In genomic region chr16:10981697-10982216, GRCh38 we compare ENCODE assay signal across 8 cellular contexts. TPM values are rescaled to one million over a fixed set of nuclear protein-coding genes. Genes with fewer than 3 reads are reported as not detected.
DNase-seq lines count a peak whose midpoint lies in the region; ATAC-seq and TF ChIP-seq lines count a peak whose summit lies in the region.

No MANE protein-coding gene starts in this region.

- no peak overlapping the region for H3K9ac ChIP-seq in HCT116 (ENCODE audit: low read length)

- peak overlapping the region; percentile 77 to 92 for H3K27ac Mint-ChIP-seq in natural killer cell treated with Interleukin-12 subunit alpha and Interleukin-12 subunit beta and Interleukin-15 and Interleukin-18, amount 100 ng/mL, for 72 hours

- H3K27ac ChIP-seq in HCT116 (ENCODE audit: low read depth, low read length), result no peak overlapping the region

- TF ChIP-seq RAD21 in HCT116 (IDR thresholded peaks at IDR 0.05; ENCODE audit: low read depth), result peak; percentile 37

- peaks cover 52 to 55% of the 10 kb centered on the region in 2 donors for H3K4me1 Mint-ChIP-seq in natural killer cell treated with Interleukin-12 subunit alpha and Interleukin-12 subunit beta and Interleukin-15 and Interleukin-18, amount 100 ng/mL, for 72 hours (ENCODE audit: low read depth in 2 of 2)

- ATAC-seq in HCT116, result peak; percentile 98
- peak; percentile 85 to 88 for ATAC-seq in natural killer cell treated with Interleukin-12 subunit alpha and Interleukin-12 subunit beta and Interleukin-15 and Interleukin-18, amount 100 ng/mL, for 72 hours

- H3K4me3 Mint-ChIP-seq in natural killer cell treated with Interleukin-12 subunit alpha and Interleukin-12 subunit beta and Interleukin-15 and Interleukin-18, amount 100 ng/mL, for 72 hours, result peak overlapping the region; percentile 88

- H3K4me2 ChIP-seq in HCT116 (ENCODE audit: low read length), result no peak overlapping the region

- no TSS peak for BruUV-seq in HCT116 (replicated peaks; lab: Mats Ljungman, UMichigan)

- H2AFZ ChIP-seq in HCT116 (ENCODE audit: low read depth, low read length, poor library complexity, severe bottlenecking), result no peak overlapping the region

- RAD21 ChIA-PET in HCT116 (lab: Charles Lee; ENCODE audit: low non-redundant PET in 1 of 2, low total read pairs in 2 of 2, uncharacterized antibody in 2 of 2, unreplicated experiment in 2 of 2), result interaction anchor here in 1 of 2 experiments (0.7 kb wide), 1 partner anchor 370 kb away, joined by 3 read pairs; no protein-coding TSS in a partner anchor

- H3K9me2 ChIP-seq in HCT116 (ENCODE audit: insufficient read depth), result no peaks in the 10 kb centered on the region

- H3K9me3 Mint-ChIP-seq in natural killer cell treated with Interleukin-12 subunit alpha and Interleukin-12 subunit beta and Interleukin-15 and Interleukin-18, amount 100 ng/mL, for 72 hours, result no peaks in the 10 kb centered on the region

- CTCF ChIA-PET in HCT116 (lab: Charles Lee), result interaction anchor here (3.0 kb wide), 1 partner anchor 274 kb away, joined by 24 read pairs; the partner anchor contains the start of gene SOCS1

- POLR2A ChIA-PET in HCT116 (lab: Charles Lee), result no interaction called here

- H3K27me3 Mint-ChIP-seq in natural killer cell treated with Interleukin-12 subunit alpha and Interleukin-12 subunit beta and Interleukin-15 and Interleukin-18, amount 100 ng/mL, for 72 hours, result no peaks in the 10 kb centered on the region

- H3K9me3 ChIP-seq in HCT116 (ENCODE audit: control insufficient read depth in 1 of 2, insufficient read depth in 1 of 2, low read depth in 1 of 2, low read length in 2 of 2), result no peaks in the 10 kb centered on the region

- H3K4me3 ChIP-seq in HCT116 (replicated peaks in 1 of 2; ENCODE audit: low read depth in 1 of 2, low read length in 2 of 2), result no peak overlapping the region
- H3K4me3 ChIP-seq in NB4 (ENCODE audit: low read depth, low read length), result no peak overlapping the region

- peak; percentile 43 for DNase-seq in activated naive CD4-positive, alpha-beta T cell treated with Interleukin-2 at 50 U/mL for 16 hours
- no peak for DNase-seq in activated naive CD4-positive, alpha-beta T cell treated with anti-CD3 and anti-CD28 coated beads, Interleukin-2, amount 50 U/mL, for 16 hours
- DNase-seq in HCT116 (ENCODE audit: low read depth, low spot score) (peak; percentile 42), NB4 (ENCODE audit: low read depth) (peak; percentile 49), activated gamma-delta T cell (lab: John Stamatoyannopoulos, UW) (no peak), posterior vena cava (ENCODE audit: low spot score) (no peak)
- DNase-seq in activated T-cell treated with anti-CD3 and anti-CD28 coated beads, Interleukin-2, amount 50 U/mL, for 1 hour, result peak; percentile 33
- no peak for DNase-seq in natural killer cell treated with Interleukin-12 subunit alpha and Interleukin-12 subunit beta and Interleukin-15 and Interleukin-18, amount 100 ng/mL, for 72 hours (ENCODE audit: low spot score)

- peak; percentile 38 to 79 (median 72); a peak in 5 of 6 replicates for TF ChIP-seq CTCF in HCT116 (IDR thresholded peaks at IDR 0.05 in 2 of 3, conservative IDR thresholded peaks at IDR 0.05 in 1 of 3; ENCODE audit: borderline replicate concordance in 1 of 3, insufficient read depth in 1 of 3, low read depth in 2 of 3, low read length in 2 of 3)
- TF ChIP-seq CTCF in NB4 (IDR thresholded peaks at IDR 0.05; ENCODE audit: low read depth, low read length), result peak; percentile 56

- H4K20me1 ChIP-seq in HCT116 (ENCODE audit: insufficient read depth), result no peaks in the 10 kb centered on the region

- peaks cover 29% of the 10 kb centered on the region for H3K36me3 Mint-ChIP-seq in natural killer cell treated with Interleukin-12 subunit alpha and Interleukin-12 subunit beta and Interleukin-15 and Interleukin-18, amount 100 ng/mL, for 72 hours

- no peaks in the 10 kb centered on the region for H3K27me3 ChIP-seq in HCT116 (ENCODE audit: insufficient read depth, low read length)

- intact Hi-C loops in HCT116 (cut with micrococcal nuclease), result no loop called here
- intact Hi-C loops in posterior vena cava (cut with DNase I), result no loop called here

- H3K4me1 ChIP-seq in HCT116 (ENCODE audit: control insufficient read depth in 1 of 2, insufficient read depth in 2 of 2, low read length in 2 of 2), result peaks cover 0 to 5% of the 10 kb centered on the region in 2 experiments; a peak in 1 of 4 replicates

- no peaks in the 10 kb centered on the region; a peak in 1 of 4 replicates for H3K36me3 ChIP-seq in HCT116 (ENCODE audit: control insufficient read depth in 1 of 2, insufficient read depth in 2 of 2, low read length in 2 of 2)

- TF ChIP-seq POLR2A in HCT116 (IDR thresholded peaks at IDR 0.05; ENCODE audit: borderline replicate concordance, extremely low read depth, insufficient read depth, insufficient read length) (no peak), NB4 (IDR thresholded peaks at IDR 0.05; ENCODE audit: extremely low read depth, insufficient read length) (no peak)

- no peaks in the 10 kb centered on the region for H3K79me2 ChIP-seq in HCT116 (ENCODE audit: insufficient read depth, low read length)

TF ChIP-seq in HCT116, 20 proteins besides CTCF, POLR2A, EP300 and RAD21:
- TF ChIP-seq MAX (IDR thresholded peaks at IDR 0.05), result no peak
- TF ChIP-seq CBX3 (IDR thresholded peaks at IDR 0.05; ENCODE audit: low read depth), result 0 out of 2 replicates have a peak, but pooled peaks have one; percentile 22

RNA-seq across cellular contexts. Expression of gene CLEC16A, which starts 37.4 kb away (rescaled TPM):
- total RNA-seq in HCT116 (2021; ENCODE audit: unreplicated experiment) (18.0 TPM), posterior vena cava (10 to 100 TPM; 19.4 to 20.1 TPM)
- polyA plus RNA-seq in HCT116 (2012), result 9.5 and 10.5 TPM in 2 replicates
- total RNA-seq in natural killer cell treated with Interleukin-12 subunit alpha and Interleukin-12 subunit beta and Interleukin-15 and Interleukin-18, amount 100 ng/mL, for 72 hours, result 10 to 100 TPM; 42.5 to 60.2 TPM

RNA-seq across cellular contexts. Expression of gene DEXI, which starts 39.5 kb away (rescaled TPM):
- total RNA-seq in HCT116 (2021; ENCODE audit: unreplicated experiment), result 37.8 TPM
- polyA plus RNA-seq in HCT116 (2012), result 38.8 and 39.6 TPM in 2 replicates
- total RNA-seq in natural killer cell treated with Interleukin-12 subunit alpha and Interleukin-12 subunit beta and Interleukin-15 and Interleukin-18, amount 100 ng/mL, for 72 hours, result 10 to 100 TPM; 20.7 to 36.3 TPM
- 10 to 100 TPM; 36.0 to 39.8 TPM for total RNA-seq in posterior vena cava

Comparison
In these comparisons a context has a peak if more than half of its experiments do, and no peak if none do; other contexts are left out.
1. DNase-seq: peak in activated naive CD4-positive, alpha-beta T cell treated with Interleukin-2 at 50 U/mL for 16 hours (single experiment), HCT116 (single experiment), NB4 (single experiment) and activated T-cell treated with anti-CD3 and anti-CD28 coated beads, Interleukin-2, amount 50 U/mL, for 1 hour (single experiment); none in activated naive CD4-positive, alpha-beta T cell treated with anti-CD3 and anti-CD28 coated beads, Interleukin-2, amount 50 U/mL, for 16 hours (single experiment), natural killer cell treated with Interleukin-12 subunit alpha and Interleukin-12 subunit beta and Interleukin-15 and Interleukin-18, amount 100 ng/mL, for 72 hours (single experiment), activated gamma-delta T cell (single experiment) and posterior vena cava (single experiment).